Comparison of ENCODE assay signal across 30 cellular contexts in genomic region chr7:6168469-6168868, GRCh38.
DNase-seq lines count a peak whose midpoint lies in the region; ATAC-seq, FAIRE-seq and TF ChIP-seq lines count a peak whose summit lies in the region.
"Had no signal": no experiment of that assay in that cellular context is flagged by ENCODE, and none has a peak within 500 bp of the region (broad histone marks: within the 10 kb centered on the region; RNA-seq: fewer than 3 reads in every experiment).

No MANE protein-coding gene starts in this region.

- H3K27ac ChIP-seq in breast epithelium (no peak overlapping the region), H1 (ENCODE audit: low read depth, low read length) (no peak overlapping the region), right lobe of liver (no peak overlapping the region)
- H3K27ac ChIP-seq: GM23248, neutrophil, SJCRH30, testis, uterus had no signal

- no peaks in the 10 kb centered on the region for H3K79me1 ChIP-seq in H1 (ENCODE audit: low read depth, low read length)

- H2BK12ac ChIP-seq in H1 (ENCODE audit: low read depth, low read length) = no peak overlapping the region

- no peak overlapping the region for H3K18ac ChIP-seq in H1 (ENCODE audit: extremely low read depth, low read length)

- H3K9me3 ChIP-seq in breast epithelium = no peaks in the 10 kb centered on the region
- H3K9me3 ChIP-seq in H1 (ENCODE audit: insufficient read depth in 2 of 2, low read depth in 1 of 2, low read length in 1 of 2) = no peaks in the 10 kb centered on the region
- no peaks in the 10 kb centered on the region for H3K9me3 ChIP-seq in right lobe of liver
- no peaks in the 10 kb centered on the region for H3K9me3 ChIP-seq in HAP-1
- H3K9me3 ChIP-seq: ascending aorta, neutrophil, SJCRH30, testis, uterus had no signal

- no peak overlapping the region for H2BK20ac ChIP-seq in H1 (ENCODE audit: low read length)

- H2BK120ac ChIP-seq in H1 (replicated peaks; ENCODE audit: low read depth, low read length) = no peak overlapping the region

- H3K14ac ChIP-seq in H1 (ENCODE audit: insufficient read length) = no peak overlapping the region

- H3K4me3 ChIP-seq in breast epithelium (no peak overlapping the region), H1 (ENCODE audit: extremely low read depth in 1 of 4, insufficient read depth in 2 of 4, low read depth in 3 of 4, low read length in 4 of 4) (no peak overlapping the region), right lobe of liver (no peak overlapping the region), HAP-1 (no peak overlapping the region)
- H3K4me3 ChIP-seq: ascending aorta, GM23248, SJCRH30, testis, uterus had no signal

- no peaks in the 10 kb centered on the region for H3K27me3 ChIP-seq in breast epithelium
- H3K27me3 ChIP-seq in H1 (replicated peaks in 1 of 4; ENCODE audit: control insufficient read depth in 3 of 4, extremely low read depth in 1 of 4, insufficient read depth in 3 of 4, low read length in 3 of 4) = no peaks in the 10 kb centered on the region
- H3K27me3 ChIP-seq in right lobe of liver = no peaks in the 10 kb centered on the region
- no peaks in the 10 kb centered on the region for H3K27me3 ChIP-seq in HAP-1 (ENCODE audit: low read depth)
- H3K27me3 ChIP-seq: ascending aorta, neutrophil, SJCRH30, testis, uterus had no signal

- no peak for ATAC-seq in right lobe of liver
- ATAC-seq: activated CD4-positive, CD25-positive, alpha-beta regulatory T cell treated with anti-CD3 and anti-CD28 coated beads, Interleukin-2, amount 50 U/mL, for 24 hours; activated T-helper 17 cell treated with anti-CD3 and anti-CD28 coated beads, Interleukin-2, amount 50 U/mL, for 72 hours; Panc1; stimulated activated naive CD8-positive, alpha-beta T cell treated with anti-CD3 and anti-CD28 coated beads, Interleukin-15, Interleukin-2, amounts not matched to agents 100 U/mL and 50 U/mL, for 24 hours; T-cell had no signal

- H3K56ac ChIP-seq in H1 (replicated peaks; ENCODE audit: insufficient read length, low read depth, low read length) = no peak overlapping the region

- no peak overlapping the region for H4K5ac ChIP-seq in H1 (ENCODE audit: insufficient read length, low read depth, low read length)

- in situ Hi-C loops in T47D (cut with HindIII; ENCODE audit: low pct_unique_long_range_greater_than_20kb, low sequenced_read_pairs) (no loop called here), HAP-1 (cut with MboI; ENCODE audit: low sequenced_read_pairs) (no loop called here)

- TF ChIP-seq CTCF in breast epithelium (IDR thresholded peaks at IDR 0.05) (no peak), H1 (IDR thresholded peaks at IDR 0.05; ENCODE audit: control extremely low read depth in 1 of 3, insufficient read depth in 1 of 3, low read depth in 1 of 3, low read length in 3 of 3) (no peak), right lobe of liver (IDR thresholded peaks at IDR 0.05) (no peak)

- H2AK5ac ChIP-seq in H1 (ENCODE audit: low read depth, low read length) = no peak overlapping the region

- H4K91ac ChIP-seq in H1 (replicated peaks; ENCODE audit: insufficient read length, low read length) = no peak overlapping the region

- TF ChIP-seq RAD21 in H1 (IDR thresholded peaks at IDR 0.05 in 1 of 2, conservative IDR thresholded peaks at IDR 0.05 in 1 of 2; ENCODE audit: low read depth in 2 of 2, low read length in 2 of 2) = no peak

- no peak overlapping the region for H2BK5ac ChIP-seq in H1 (ENCODE audit: low read depth, low read length)

- H3K4me2 ChIP-seq in H1 (ENCODE audit: insufficient read depth in 1 of 2, low read depth in 2 of 2, low read length in 2 of 2) = no peak overlapping the region

- no peak for TF ChIP-seq EP300 in H1 (IDR thresholded peaks at IDR 0.05; ENCODE audit: borderline replicate concordance in 1 of 2, low read depth in 2 of 2, low read length in 2 of 2)

- no peak overlapping the region for H3K9ac ChIP-seq in H1 (replicated peaks in 1 of 4; ENCODE audit: extremely low read depth in 1 of 4, low read depth in 3 of 4, low read length in 3 of 4)
- H3K9ac ChIP-seq: GM23248 had no signal

- no peak for TF ChIP-seq POLR2A in breast epithelium (IDR thresholded peaks at IDR 0.05)
- no peak for TF ChIP-seq POLR2A in H1 (IDR thresholded peaks at IDR 0.05; ENCODE audit: control extremely low read depth in 1 of 2, low read depth in 2 of 2, low read length in 2 of 2)
- TF ChIP-seq POLR2A in right lobe of liver (IDR thresholded peaks at IDR 0.05) = no peak

- H2AFZ ChIP-seq in H1 (ENCODE audit: low read length) = no peak overlapping the region
- H2AFZ ChIP-seq: GM23248 had no signal

- no peak overlapping the region for H3K4ac ChIP-seq in H1 (replicated peaks; ENCODE audit: insufficient read length, low read depth, low read length)

- H4K8ac ChIP-seq in H1 (ENCODE audit: extremely low read depth, insufficient read depth, low read length) = peak overlapping the region; percentile 60

- 94% methylated on average over 14 of the region's 14 CpGs; no CpG with 5 or more reads in 1 of the 2 experiments for WGBS in H1 (ENCODE audit: extremely low coverage in 1 of 2, insufficient coverage in 1 of 2, insufficient read length in 1 of 2, insufficient replicate concordance in 2 of 2, low coverage in 1 of 2, low lambda C conversion rate in 2 of 2, missing lambda C conversion rate in 1 of 2), 2 experiments
- 79% methylated on average over 2 of the region's 14 CpGs for WGBS in right lobe of liver (ENCODE audit: insufficient coverage, low coverage, low lambda C conversion rate, missing lambda C conversion rate)

- DNase-seq in T47D (ENCODE audit: low read depth in 1 of 2, low spot score in 1 of 2) (peak; percentile 59 to 65), breast epithelium (ENCODE audit: low spot score in 2 of 2) (no peak), H1 (ENCODE audit: low read depth in 1 of 2, low spot score in 2 of 2) (no peak), iPS-NIHi11 (ENCODE audit: low spot score) (peak; percentile 4), DMS53 (lab: John Stamatoyannopoulos, UW) (no peak), right lobe of liver (no peak), HAP-1 (ENCODE audit: low spot score in 2 of 2) (no peak)
- no peak for DNase-seq in activated CD4-positive, CD25-positive, alpha-beta regulatory T cell (lab: John Stamatoyannopoulos, UW)
- DNase-seq: 8988T; activated CD4-positive, alpha-beta T cell treated with anti-CD3 and anti-CD28 coated beads, Interleukin-2, amount 50 U/mL, for 48 hours; activated CD8-positive, alpha-beta memory T cell treated with anti-CD3 and anti-CD28 coated beads, Interleukin-2, amount 50 U/mL, for 48 hours; activated naive CD8-positive, alpha-beta T cell treated with anti-CD3 and anti-CD28 coated beads, Interleukin-2, amount 10 ng/mL, durations not matched to agents 7 days and 5 days; CD8-positive, alpha-beta memory T cell; DMS 273 treated with DMSO at 0.1 percent for 48 hours; GM23248; IMR-90; mammary epithelial cell; NCI-H1048; NCI-H1694 treated with DMSO at 0.1 percent for 48 hours; NCI-H526; SJCRH30; stimulated activated naive CD8-positive, alpha-beta T cell treated with anti-CD3 and anti-CD28 coated beads, Interleukin-15, Interleukin-2, amounts not matched to agents 100 U/mL and 50 U/mL, for 24 hours; T-cell; testis; uterus had no signal

- POLR2A ChIA-PET in H1 (lab: Charles Lee; ENCODE audit: partially characterized antibody) = no interaction called here

- H3K79me2 ChIP-seq in H1 (ENCODE audit: control insufficient read depth in 1 of 2, insufficient read depth in 2 of 2, low read length in 2 of 2) = no peaks in the 10 kb centered on the region

- intact Hi-C loops in breast epithelium (cut with DNase I; ENCODE audit: low total_unique reads) (loop anchor here (10.0 kb wide), 1 partner anchor 146 kb away; no protein-coding TSS in a partner anchor), right lobe of liver (cut with DNase I) (loop anchor here (10.0 kb wide), 1 partner anchor 156 kb away; no protein-coding TSS in a partner anchor)

- H3K4me1 ChIP-seq in breast epithelium (no peaks in the 10 kb centered on the region), H1 (replicated peaks in 1 of 4; ENCODE audit: control insufficient read depth in 3 of 4, insufficient read depth in 4 of 4, low read length in 3 of 4) (peaks cover 0 to 22% (median 14%) of the 10 kb centered on the region in 4 experiments; a peak in 5 of 7 replicates), right lobe of liver (no peaks in the 10 kb centered on the region), HAP-1 (no peaks in the 10 kb centered on the region)
- H3K4me1 ChIP-seq: SJCRH30, uterus had no signal

- H3K36me3 ChIP-seq in breast epithelium = peaks cover 7% of the 10 kb centered on the region
- peaks cover 0 to 6% (median 0%) of the 10 kb centered on the region in 4 experiments; a peak in 2 of 8 replicates for H3K36me3 ChIP-seq in H1 (ENCODE audit: control insufficient read depth in 2 of 4, insufficient read depth in 4 of 4, low read length in 3 of 4)
- peaks cover 0 to 1% (median 0%) of the 10 kb centered on the region in 4 donors for H3K36me3 ChIP-seq in right lobe of liver
- peaks cover 10% of the 10 kb centered on the region; the same call in 1 of the 2 replicates for H3K36me3 ChIP-seq in HAP-1 (replicated peaks)
- H3K36me3 ChIP-seq: SJCRH30, uterus had no signal

- CTCF ChIA-PET in H1 (lab: Charles Lee; ENCODE audit: partially characterized antibody) = interaction anchor here (1.2 to 5.3 kb wide), 2 partner anchors 154 to 181 kb away, joined by 3 to 45 read pairs; no protein-coding TSS in a partner anchor

- no peak overlapping the region for H3K23ac ChIP-seq in H1 (ENCODE audit: insufficient read length)

- H2BK15ac ChIP-seq in H1 (ENCODE audit: low read length) = no peak overlapping the region

- H3K23me2 ChIP-seq in H1 (ENCODE audit: low read depth, low read length) = no peaks in the 10 kb centered on the region

- FAIRE-seq in H1 (lab: Jason Lieb, UNC) = no peak

- H4K20me1 ChIP-seq in H1 (replicated peaks in 1 of 2; ENCODE audit: control insufficient read depth in 1 of 2, insufficient read depth in 2 of 2, low read length in 2 of 2) = peaks cover 0 to 2% of the 10 kb centered on the region in 2 experiments

TF ChIP-seq in H1, 55 proteins besides CTCF, POLR2A, EP300 and RAD21 (continues in another document):
- TF ChIP-seq SIRT6 (IDR thresholded peaks at IDR 0.05; ENCODE audit: low read length) = no peak
- TF ChIP-seq TAF1 (IDR thresholded peaks at IDR 0.05; ENCODE audit: low read depth, low read length) = no peak
- no peak for TF ChIP-seq MAFK (IDR thresholded peaks at IDR 0.05; ENCODE audit: low read depth, low read length)
- no peak for TF ChIP-seq ATF2 (IDR thresholded peaks at IDR 0.05; ENCODE audit: low read length)
- no peak for TF ChIP-seq KDM4A (IDR thresholded peaks at IDR 0.05; ENCODE audit: low read depth, low read length, severe bottlenecking)

Comparison
In these comparisons a context has a peak if more than half of its experiments do, and no peak if none do; other contexts are left out.
1. DNase-seq: peak in T47D (2 of 2) and iPS-NIHi11 (single experiment); none in breast epithelium (0 of 2), H1 (0 of 2), DMS53 (single experiment), activated CD4-positive, CD25-positive, alpha-beta regulatory T cell (0 of 4), right lobe of liver (0 of 3) and HAP-1 (0 of 2).